7 cellular contexts compared by ENCODE assay signal in genomic region chr14:88384653-88385205, GRCh38. TPM values are rescaled to one million over a fixed set of nuclear protein-coding genes. Genes with fewer than 3 reads are reported as not detected.
DNase-seq lines count a peak whose midpoint lies in the region; ATAC-seq and TF ChIP-seq lines count a peak whose summit lies in the region.

No MANE protein-coding gene starts in this region.

- H3K79me1 ChIP-seq in trophoblast cell (ENCODE audit: low read length) = peaks cover 6% of the 10 kb centered on the region

- H2AK5ac ChIP-seq in trophoblast cell (ENCODE audit: low read length) = no peak overlapping the region

- H3K79me2 ChIP-seq in fibroblast of lung (ENCODE audit: control insufficient read depth, insufficient read depth, low read length) (peaks cover 3% of the 10 kb centered on the region), trophoblast cell (ENCODE audit: control insufficient read depth, insufficient read depth, low read length, poor library complexity) (peaks cover 5% of the 10 kb centered on the region)

- no peak overlapping the region for H3K4ac ChIP-seq in trophoblast cell (ENCODE audit: low read depth, low read length)

- no peak overlapping the region for H2BK5ac ChIP-seq in trophoblast cell (ENCODE audit: low read depth, low read length, poor library complexity)

- H3K36me3 ChIP-seq in H7 (replicated peaks; ENCODE audit: control insufficient read depth, insufficient read depth, low read length) (no peaks in the 10 kb centered on the region), fibroblast of lung (ENCODE audit: control insufficient read depth, insufficient read depth, low read length) (no peaks in the 10 kb centered on the region), trophoblast cell (ENCODE audit: control insufficient read depth in 1 of 2, insufficient read depth in 2 of 2, low read length in 2 of 2) (no peaks in the 10 kb centered on the region)

- no peak overlapping the region for H3K18ac ChIP-seq in trophoblast cell (ENCODE audit: low read length)

- H4K20me1 ChIP-seq in fibroblast of lung (ENCODE audit: control insufficient read depth, extremely low read depth, insufficient read depth, low read length) = no peaks in the 10 kb centered on the region

- no peak overlapping the region for H3K23ac ChIP-seq in trophoblast cell (ENCODE audit: low read length)

- H3K9me3 ChIP-seq in fibroblast of lung (ENCODE audit: control insufficient read depth, insufficient read depth, low read depth, low read length) = no peaks in the 10 kb centered on the region
- H3K9me3 ChIP-seq in trophoblast cell (ENCODE audit: insufficient read depth, low read depth, low read length) = no peaks in the 10 kb centered on the region

- peak overlapping the region; percentile 89 for H3K9ac ChIP-seq in fibroblast of lung (ENCODE audit: insufficient read depth, low read length)
- no peak overlapping the region for H3K9ac ChIP-seq in trophoblast cell (ENCODE audit: low read length)

- H3K27ac ChIP-seq in fibroblast of lung (ENCODE audit: insufficient read depth, low read length) (peak overlapping the region; percentile 92), trophoblast cell (ENCODE audit: low read depth, low read length) (no peak overlapping the region)

- DNase-seq in H7 (no peak), fibroblast of lung (ENCODE audit: low read depth in 2 of 2) (no peak), trophoblast cell (peak; percentile 47 to 83), NCI-H510A treated with DMSO at 0.1 percent for 48 hours (lab: John Stamatoyannopoulos, UW) (no peak)

- no peak overlapping the region for H2BK12ac ChIP-seq in trophoblast cell (ENCODE audit: low read length)

- H2AFZ ChIP-seq in fibroblast of lung (ENCODE audit: low read length) = peak overlapping the region; percentile 99
- no peak overlapping the region for H2AFZ ChIP-seq in trophoblast cell (ENCODE audit: insufficient read depth, low read length, poor library complexity)

- ATAC-seq in SK-N-SH treated with all-trans-retinoic acid at 6 μM for 48 hours = peak; percentile 10; the same call in 2 of the 3 replicates
- no peak for ATAC-seq in HG03159 (IDR thresholded peaks at IDR 0.05; ENCODE audit: unreplicated experiment)
- no peak for ATAC-seq in HG02973 (IDR thresholded peaks at IDR 0.05; ENCODE audit: unreplicated experiment)

- H3K4me3 ChIP-seq in H7 (ENCODE audit: insufficient read depth, low read depth, low read length) = peak overlapping the region; percentile 85
- peak overlapping the region; percentile 82 to 95 (median 88) for H3K4me3 ChIP-seq in fibroblast of lung (replicated peaks in 1 of 4; ENCODE audit: control extremely low read depth in 1 of 4, insufficient read depth in 1 of 4, low read depth in 3 of 4, low read length in 4 of 4)
- no peak overlapping the region for H3K4me3 ChIP-seq in trophoblast cell (ENCODE audit: low read depth, low read length)

- H4K8ac ChIP-seq in trophoblast cell (ENCODE audit: low read depth, low read length) = no peak overlapping the region

- no peak overlapping the region for H3K14ac ChIP-seq in trophoblast cell (ENCODE audit: low read length)

- no peaks in the 10 kb centered on the region; the same call in 1 of the 2 replicates for H3K27me3 ChIP-seq in H7 (ENCODE audit: control insufficient read depth, insufficient read depth, low read length)
- no peaks in the 10 kb centered on the region for H3K27me3 ChIP-seq in fibroblast of lung (ENCODE audit: control insufficient read depth, insufficient read depth, low read length)
- no peaks in the 10 kb centered on the region for H3K27me3 ChIP-seq in trophoblast cell (ENCODE audit: insufficient read depth, low read length)

- no peak overlapping the region for H4K91ac ChIP-seq in trophoblast cell (ENCODE audit: low read depth, low read length)

- H3K4me2 ChIP-seq in fibroblast of lung (ENCODE audit: extremely low read depth, insufficient read depth, low read length) (peak overlapping the region; percentile 84), trophoblast cell (ENCODE audit: low read length) (peak overlapping the region; percentile 83)

- H3K4me1 ChIP-seq in fibroblast of lung (ENCODE audit: control insufficient read depth, extremely low read depth, insufficient read depth, low read length) (peaks cover 5% of the 10 kb centered on the region), trophoblast cell (ENCODE audit: control insufficient read depth in 1 of 2, insufficient read depth in 2 of 2, low read length in 2 of 2) (peaks cover 0 to 2% of the 10 kb centered on the region in 2 experiments)

- peak overlapping the region; percentile 80 for H4K12ac ChIP-seq in trophoblast cell (ENCODE audit: low read depth, low read length)

- TF ChIP-seq CTCF in fibroblast of lung (conservative IDR thresholded peaks at IDR 0.05 in 1 of 2, IDR thresholded peaks at IDR 0.05 in 1 of 2; ENCODE audit: low read depth in 1 of 2, low read length in 2 of 2) = no peak

- no peak overlapping the region for H2BK120ac ChIP-seq in trophoblast cell (ENCODE audit: insufficient read depth, low read length, poor library complexity)

- WGBS in trophoblast cell (ENCODE audit: extremely low coverage, insufficient coverage, insufficient read length) = no CpG with 5 or more reads among the region's 5 CpGs

TF ChIP-seq in SK-N-SH treated with all-trans-retinoic acid at 6 μM for 48 hours, 23 proteins besides CTCF, POLR2A, EP300 and RAD21:
- peak; percentile 30; the same call in 1 of the 2 replicates for TF ChIP-seq PATZ1 (CRISPR knock-in tag; IDR thresholded peaks at IDR 0.05; ENCODE audit: borderline replicate concordance)
- no peak for TF ChIP-seq ZFP30 (CRISPR knock-in tag; IDR thresholded peaks at IDR 0.05)

RNA-seq across cellular contexts. Expression of gene SPATA7, which starts 0.7 kb away (rescaled TPM):
- 8.4 and 18.4 TPM in 2 replicates for total RNA-seq in H7 (2014; rRNA removed; shearing (Covaris generic))
- total RNA-seq in fibroblast of lung = 22.1 and 26.4 TPM in 2 replicates
- polyA plus RNA-seq in fibroblast of lung = 8.4 TPM in 2 replicates
- 5.8 and 6.6 TPM in 2 replicates for polyA plus RNA-seq in fibroblast of lung (2012)
- 5.0 and 7.0 TPM in 2 replicates for polyA minus RNA-seq in fibroblast of lung (ENCODE audit: low replicate concordance)
- polyA plus RNA-seq in trophoblast cell (2013) = 7.2 and 7.6 TPM in 2 replicates

Comparison
In these comparisons a context has a peak if more than half of its experiments do, and no peak if none do; other contexts are left out.
1. DNase-seq: peak in trophoblast cell (2 of 2); none in H7 (single experiment), fibroblast of lung (0 of 2) and NCI-H510A treated with DMSO at 0.1 percent for 48 hours (single experiment).